ENCODE assay signal across 25 cellular contexts in genomic region chr5:175623086-175623485, GRCh38. TPM values are rescaled to one million over a fixed set of nuclear protein-coding genes. Genes with fewer than 3 reads are reported as not detected.
"Had no signal": no experiment of that assay in that cellular context is flagged by ENCODE, and none has a peak within 500 bp of the region (broad histone marks: within the 10 kb centered on the region; RNA-seq: fewer than 3 reads in every experiment).

No MANE protein-coding gene starts in this region.

- H3K4me3 ChIP-seq: coronary artery, esophagus muscularis mucosa, gastrocnemius medialis, left ventricle myocardium inferior, lower lobe of right lung, ovary, right atrium auricular region, sigmoid colon, skin epidermis, stomach, thoracic aorta, transverse colon had no signal

- H3K36me3 Mint-ChIP-seq: immature natural killer cell had no signal

- H3K36me3 ChIP-seq: esophagus muscularis mucosa, gastrocnemius medialis, left ventricle myocardium inferior, lower lobe of right lung, ovary, right atrium auricular region, sigmoid colon, stomach, thoracic aorta, transverse colon had no signal

- H3K4me1 Mint-ChIP-seq: immature natural killer cell; stimulated activated naive B cell treated with anti-CD40 and anti-IgM and Interleukin-4, amounts not matched to agents 10 μg/mL and 1 μg/mL and 100 μg/mL, for 72 hours had no signal

- DNase-seq: effector CD8-positive, alpha-beta T cell; gastrocnemius medialis; immature natural killer cell; kidney; left cardiac atrium; left ventricle myocardium inferior; lower lobe of right lung; mesenchymal stem cell; naive thymus-derived CD4-positive, alpha-beta T cell; nephron progenitor cell; ovary; sigmoid colon; stimulated activated CD4-positive, alpha-beta T cell treated with anti-CD3 and anti-CD28 coated beads, Interleukin-2, amount 100 ng/mL, for 24 hours; stimulated activated CD4-positive, alpha-beta T cell treated with anti-CD3 and anti-CD28 coated beads, Interleukin-4, amount 100 ng/mL, for 4 hours; stimulated activated naive B cell treated with anti-CD40 and anti-IgM and Interleukin-4, amounts not matched to agents 10 μg/mL and 1 μg/mL and 100 μg/mL, for 72 hours; stomach; substantia nigra; transverse colon had no signal

- H3K27ac ChIP-seq: coronary artery, esophagus muscularis mucosa, gastrocnemius medialis, left ventricle myocardium inferior, lower lobe of right lung, ovary, right atrium auricular region, sigmoid colon, skin epidermis, stomach, thoracic aorta, transverse colon had no signal

- H3K27me3 ChIP-seq: gastrocnemius medialis, ovary, right atrium auricular region, sigmoid colon, transverse colon had no signal

- H3K9me3 ChIP-seq: gastrocnemius medialis, lower lobe of right lung, ovary, right atrium auricular region, sigmoid colon, thoracic aorta, transverse colon had no signal

- ATAC-seq: gastrocnemius medialis; left cardiac atrium; lower lobe of right lung; naive thymus-derived CD4-positive, alpha-beta T cell; stimulated activated naive B cell treated with anti-CD40 and anti-IgM and Interleukin-4, amounts not matched to agents 10 μg/mL and 1 μg/mL and 100 μg/mL, for 72 hours had no signal

- H3K4me3 Mint-ChIP-seq: immature natural killer cell; naive thymus-derived CD4-positive, alpha-beta T cell; nephron progenitor cell; stimulated activated naive B cell treated with anti-CD40 and anti-IgM and Interleukin-4, amounts not matched to agents 10 μg/mL and 1 μg/mL and 100 μg/mL, for 72 hours had no signal

- H3K27ac Mint-ChIP-seq: immature natural killer cell; naive thymus-derived CD4-positive, alpha-beta T cell; nephron progenitor cell; stimulated activated naive B cell treated with anti-CD40 and anti-IgM and Interleukin-4, amounts not matched to agents 10 μg/mL and 1 μg/mL and 100 μg/mL, for 72 hours had no signal

- H3K4me1 ChIP-seq: esophagus muscularis mucosa, gastrocnemius medialis, lower lobe of right lung, right atrium auricular region, sigmoid colon, stomach, transverse colon had no signal

RNA-seq across cellular contexts. Expression of gene HRH2, which starts 34.8 kb away (rescaled TPM):
- total RNA-seq: dermis microvascular lymphatic vessel endothelial cell, fibroblast of villous mesenchyme had no signal
